ENCODE assay signal across 13 cellular contexts in the genomic region with DNA sequence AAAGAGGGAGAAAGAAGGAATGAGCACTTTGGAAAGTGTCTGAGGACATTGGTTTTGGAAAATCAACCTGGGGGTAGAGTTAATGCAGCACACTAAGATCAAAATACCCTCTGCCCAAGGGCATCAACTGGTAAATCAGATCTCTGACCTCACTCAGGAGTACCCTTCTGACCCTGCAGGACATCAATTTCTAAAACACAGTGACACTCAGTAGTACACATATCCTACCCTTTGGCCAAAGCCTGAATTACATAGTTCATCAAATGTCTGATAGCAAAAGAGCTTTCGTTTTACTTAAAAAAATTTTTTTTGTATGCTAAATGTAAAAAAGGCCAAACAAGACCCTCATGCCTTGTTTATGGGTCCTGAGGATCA.
"Had no signal": no experiment of that assay in that cellular context is flagged by ENCODE, and none has a peak within 500 bp of the region (broad histone marks: within the 10 kb centered on the region; RNA-seq: fewer than 3 reads in every experiment).

No MANE protein-coding gene starts in this region.

- H3K4me3 ChIP-seq: ascending aorta, esophagus muscularis mucosa, spleen, upper lobe of right lung had no signal

- H3K27me3 ChIP-seq: ascending aorta, esophagus muscularis mucosa, spleen, upper lobe of right lung had no signal

- H3K36me3 ChIP-seq: ascending aorta, esophagus muscularis mucosa, spleen, upper lobe of right lung had no signal

- H3K27ac ChIP-seq: ascending aorta, esophagus muscularis mucosa, spleen, upper lobe of right lung had no signal

- H3K27ac Mint-ChIP-seq: stimulated activated naive CD8-positive, alpha-beta T cell treated with anti-CD3 and anti-CD28 coated beads, Interleukin-15, Interleukin-2, amounts not matched to agents 100 ng/mL and 50 ng/mL, for 24 hours had no signal

- H3K27me3 Mint-ChIP-seq: stimulated activated naive CD8-positive, alpha-beta T cell treated with anti-CD3 and anti-CD28 coated beads, Interleukin-15, Interleukin-2, amounts not matched to agents 100 ng/mL and 50 ng/mL, for 24 hours had no signal

- H3K4me1 ChIP-seq: ascending aorta, esophagus muscularis mucosa, spleen, upper lobe of right lung had no signal

- ATAC-seq: activated CD4-positive, CD25-positive, alpha-beta regulatory T cell treated with anti-CD3 and anti-CD28 coated beads, Interleukin-2, amount 50 U/mL, for 24 hours; sciatic nerve; upper lobe of right lung had no signal

- H3K9me3 ChIP-seq: ascending aorta, esophagus muscularis mucosa, upper lobe of right lung had no signal

- H3K9me3 Mint-ChIP-seq: neural crest cell had no signal

- DNase-seq: activated CD4-positive, alpha-beta T cell treated with anti-CD3 and anti-CD28 coated beads, Interleukin-2, amount 50 U/mL, for 1 hour; activated CD8-positive, alpha-beta memory T cell treated with anti-CD3 and anti-CD28 coated beads for 24 hours; activated naive CD4-positive, alpha-beta T cell treated with Interleukin-2 at 50 U/mL for 16 hours; kidney glomerular epithelial cell; spleen; SW 1271; upper lobe of right lung had no signal

- H3K4me3 Mint-ChIP-seq: stimulated activated naive CD8-positive, alpha-beta T cell treated with anti-CD3 and anti-CD28 coated beads, Interleukin-15, Interleukin-2, amounts not matched to agents 100 ng/mL and 50 ng/mL, for 24 hours had no signal
